ENCODE assay signal across 21 cellular contexts in the genomic region with DNA sequence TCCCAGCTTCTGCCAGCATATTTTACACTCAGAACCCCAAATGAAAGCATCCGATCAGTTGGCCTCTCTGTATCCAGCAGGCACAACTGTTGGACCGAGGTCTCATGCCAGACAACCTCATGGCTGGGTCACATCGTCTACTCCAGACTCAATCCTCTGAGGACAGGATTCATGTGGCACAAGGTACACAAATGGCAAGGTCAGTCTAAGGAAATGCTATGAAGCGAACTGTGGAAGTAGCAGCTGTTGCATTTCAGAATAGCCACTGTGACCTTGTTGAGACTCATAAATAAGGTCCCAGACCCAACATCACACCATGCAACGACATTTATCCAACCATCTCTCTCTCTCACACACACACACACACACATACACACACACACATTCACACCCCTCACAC. TPM values are rescaled to one million over a fixed set of nuclear protein-coding genes. Genes with fewer than 3 reads are reported as not detected.
"Had no signal": no experiment of that assay in that cellular context is flagged by ENCODE, and none has a peak within 500 bp of the region (broad histone marks: within the 10 kb centered on the region; RNA-seq: fewer than 3 reads in every experiment).

No MANE protein-coding gene starts in this region.

- H3K27ac ChIP-seq: colonic mucosa, heart right ventricle, testis, transverse colon had no signal

- H3K36me3 ChIP-seq: colonic mucosa, heart right ventricle, transverse colon had no signal

- H3K27ac Mint-ChIP-seq: naive thymus-derived CD4-positive, alpha-beta T cell; stimulated activated effector memory CD8-positive, alpha-beta T cell treated with anti-CD3 and anti-CD28 coated beads, Interleukin-12 subunit alpha, Interleukin-12 subunit beta, amount 100 ng/mL, for 72 hours; stimulated activated naive CD8-positive, alpha-beta T cell treated with anti-CD3 and anti-CD28 coated beads, Interleukin-15, amount 100 ng/mL, for 72 hours had no signal

- H3K27me3 ChIP-seq: colonic mucosa, testis had no signal

- H3K4me3 Mint-ChIP-seq: naive thymus-derived CD4-positive, alpha-beta T cell; stimulated activated effector memory CD8-positive, alpha-beta T cell treated with anti-CD3 and anti-CD28 coated beads, Interleukin-12 subunit alpha, Interleukin-12 subunit beta, amount 100 ng/mL, for 72 hours; stimulated activated naive CD8-positive, alpha-beta T cell treated with anti-CD3 and anti-CD28 coated beads, Interleukin-15, amount 100 ng/mL, for 72 hours had no signal

- FAIRE-seq: endothelial cell of umbilical vein, islet of Langerhans had no signal

- ATAC-seq: heart right ventricle; naive thymus-derived CD4-positive, alpha-beta T cell; right cardiac atrium; stimulated activated effector memory CD8-positive, alpha-beta T cell treated with anti-CD3 and anti-CD28 coated beads, Interleukin-12 subunit alpha, Interleukin-12 subunit beta, amount 100 ng/mL, for 72 hours; stimulated activated naive CD8-positive, alpha-beta T cell treated with anti-CD3 and anti-CD28 coated beads, Interleukin-15, amount 100 ng/mL, for 72 hours had no signal

- H3K9me3 Mint-ChIP-seq: naive thymus-derived CD4-positive, alpha-beta T cell; stimulated activated effector memory CD8-positive, alpha-beta T cell treated with anti-CD3 and anti-CD28 coated beads, Interleukin-12 subunit alpha, Interleukin-12 subunit beta, amount 100 ng/mL, for 72 hours; stimulated activated naive CD8-positive, alpha-beta T cell treated with anti-CD3 and anti-CD28 coated beads, Interleukin-15, amount 100 ng/mL, for 72 hours had no signal

- DNase-seq: cerebellar nuclear complex; colonic mucosa; dermis blood vessel endothelial cell; erythroblast; foreskin melanocyte; heart right ventricle; hypothalamus; mesendoderm; naive thymus-derived CD4-positive, alpha-beta T cell; right cardiac atrium; stimulated activated CD4-positive, alpha-beta T cell treated with anti-CD3 and anti-CD28 coated beads, Interleukin-4, amount 100 ng/mL, for 1 hour; stimulated activated CD8-positive, alpha-beta memory T cell treated with anti-CD3 and anti-CD28 coated beads, Interleukin-4, amount 100 ng/mL, for 48 hours; stimulated activated naive CD8-positive, alpha-beta T cell treated with anti-CD3 and anti-CD28 coated beads, Interleukin-15, amount 100 ng/mL, for 72 hours; testis; transverse colon had no signal

- H3K4me3 ChIP-seq: colonic mucosa, heart right ventricle, testis, transverse colon had no signal

- H3K4me1 ChIP-seq: colonic mucosa, testis, transverse colon had no signal

- H3K4me1 Mint-ChIP-seq: stimulated activated effector memory CD8-positive, alpha-beta T cell treated with anti-CD3 and anti-CD28 coated beads, Interleukin-12 subunit alpha, Interleukin-12 subunit beta, amount 100 ng/mL, for 72 hours; stimulated activated naive CD8-positive, alpha-beta T cell treated with anti-CD3 and anti-CD28 coated beads, Interleukin-15, amount 100 ng/mL, for 72 hours had no signal

- H3K9me3 ChIP-seq: colonic mucosa, heart right ventricle, testis, transverse colon had no signal

- H3K36me3 Mint-ChIP-seq: naive thymus-derived CD4-positive, alpha-beta T cell; stimulated activated effector memory CD8-positive, alpha-beta T cell treated with anti-CD3 and anti-CD28 coated beads, Interleukin-12 subunit alpha, Interleukin-12 subunit beta, amount 100 ng/mL, for 72 hours had no signal

RNA-seq across cellular contexts. Expression of a gene that starts 46.5 kb away (rescaled TPM):
- total RNA-seq: cardiac septum; colonic mucosa; dermis blood vessel endothelial cell; endothelial cell of umbilical vein; heart right ventricle; lung microvascular endothelial cell; naive thymus-derived CD4-positive, alpha-beta T cell; right cardiac atrium; subcutaneous adipose tissue; transverse colon had no signal
- polyA plus RNA-seq: endothelial cell of umbilical vein; heart right ventricle; naive thymus-derived CD4-positive, alpha-beta T cell; right cardiac atrium had no signal
